In genomic region chr9:94449486-94449885, GRCh38 we compare ENCODE assay signal across 1 cellular context.
TF ChIP-seq lines count a peak whose summit lies in the region.

No MANE protein-coding gene starts in this region.

TF ChIP-seq in GM23338, 12 proteins besides CTCF, POLR2A, EP300 and RAD21 (continued from another document):
- no peak for TF ChIP-seq EZH2 (IDR thresholded peaks at IDR 0.05; ENCODE audit: low read depth, unreplicated experiment)
